In the genomic region with DNA sequence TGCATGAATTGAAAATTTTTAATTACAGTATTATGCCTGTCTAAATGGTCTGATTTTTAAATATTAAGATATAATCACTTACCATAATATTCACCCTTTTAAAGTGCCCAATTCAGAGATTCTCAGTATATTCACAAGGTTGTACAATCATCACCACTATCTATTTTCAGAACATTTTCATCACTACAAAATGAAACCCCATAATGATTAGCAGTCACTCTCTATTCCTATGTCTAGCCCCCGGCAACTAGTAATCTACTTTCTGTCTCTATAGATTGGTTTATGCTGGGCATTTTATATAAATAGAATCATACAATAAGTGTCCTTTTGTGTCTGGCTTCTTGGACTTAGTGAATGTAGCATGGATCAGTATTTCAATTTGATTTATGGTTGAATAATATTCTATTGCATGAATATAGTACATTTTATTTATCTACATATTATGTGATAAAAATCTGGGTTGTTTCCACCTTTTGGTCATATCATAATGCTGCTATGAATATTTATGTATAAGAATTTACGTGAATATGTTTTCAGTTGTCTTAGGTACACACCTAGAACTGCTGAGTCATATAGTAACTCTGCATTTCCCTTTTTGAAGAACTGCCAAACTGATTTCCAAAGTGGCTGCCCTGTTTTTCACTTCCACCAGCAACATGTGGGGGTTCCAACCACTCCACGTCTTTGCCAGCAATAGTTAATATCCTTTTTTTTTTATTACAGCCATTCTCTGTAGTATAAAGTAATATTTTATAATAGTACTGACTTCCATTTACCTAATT, we compare ENCODE assay signal across 13 cellular contexts.
DNase-seq lines count a peak whose midpoint lies in the region; ATAC-seq lines count a peak whose summit lies in the region.
"Had no signal": no experiment of that assay in that cellular context is flagged by ENCODE, and none has a peak within 500 bp of the region (broad histone marks: within the 10 kb centered on the region; RNA-seq: fewer than 3 reads in every experiment).

No MANE protein-coding gene starts in this region.

- peak; percentile 58 for ATAC-seq in GM18861 (IDR thresholded peaks at IDR 0.05; ENCODE audit: unreplicated experiment)
- peak; percentile 60 for ATAC-seq in GM21619 (IDR thresholded peaks at IDR 0.05; ENCODE audit: unreplicated experiment)
- ATAC-seq in HG03354 (IDR thresholded peaks at IDR 0.05; ENCODE audit: poor library complexity, severe bottlenecking, unreplicated experiment) = peak; percentile 83
- no peak for ATAC-seq in GM19023 (IDR thresholded peaks at IDR 0.05; ENCODE audit: unreplicated experiment)
- no peak for ATAC-seq in left lobe of liver
- ATAC-seq: lower lobe of right lung, SK-N-SH treated with all-trans-retinoic acid at 6 μM for 48 hours had no signal

- DNase-seq in RPMI7951 (ENCODE audit: low read depth) (peak; percentile 34), left lobe of liver (ENCODE audit: low spot score) (no peak), SK-N-DZ (ENCODE audit: low spot score) (no peak)
- DNase-seq in activated CD4-positive, alpha-beta T cell treated with anti-CD3 and anti-CD28 coated beads for 48 hours = no peak
- DNase-seq: activated CD4-positive, alpha-beta T cell treated with anti-CD3 and anti-CD28 coated beads for 1 hour; lower lobe of right lung; NCI-H510A; nucleus accumbens had no signal

Comparison
In these comparisons a context has a peak if more than half of its experiments do, and no peak if none do; other contexts are left out.
1. ATAC-seq: peak in GM18861 (single experiment), GM21619 (single experiment) and HG03354 (single experiment); none in GM19023 (single experiment) and left lobe of liver (single experiment).